In the genomic region with DNA sequence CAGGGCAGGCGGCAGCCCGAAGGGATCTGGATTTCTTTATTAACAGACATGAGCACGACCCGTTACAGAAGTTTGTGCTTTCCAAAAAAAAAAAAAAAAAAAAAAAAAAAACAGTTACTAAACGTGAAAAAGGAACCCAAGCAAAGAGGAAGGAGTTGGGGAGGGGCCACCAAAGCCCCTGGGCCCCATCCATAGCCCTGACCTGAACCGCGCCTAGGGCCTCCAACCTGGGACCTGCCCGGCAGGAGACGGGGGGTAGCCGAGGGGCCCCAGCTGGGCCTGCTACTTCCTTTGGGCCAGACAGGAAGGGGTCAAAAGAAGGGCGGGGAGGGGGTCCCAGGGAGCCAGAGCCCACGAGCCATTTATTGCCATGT, we compare ENCODE assay signal across 2 cellular contexts.
TF ChIP-seq lines count a peak whose summit lies in the region.

No MANE protein-coding gene starts in this region.

TF ChIP-seq in A549, 52 proteins besides CTCF, POLR2A, EP300 and RAD21:
- TF ChIP-seq TFCP2L1 (CRISPR knock-in tag; IDR thresholded peaks at IDR 0.05) (no peak), ZC3H11A (IDR thresholded peaks at IDR 0.05) (no peak), HOXB5 (CRISPR knock-in tag; IDR thresholded peaks at IDR 0.05) (no peak), MAFK (IDR thresholded peaks at IDR 0.05; ENCODE audit: partially characterized antibody) (no peak)
- TF ChIP-seq, protein P1, sequence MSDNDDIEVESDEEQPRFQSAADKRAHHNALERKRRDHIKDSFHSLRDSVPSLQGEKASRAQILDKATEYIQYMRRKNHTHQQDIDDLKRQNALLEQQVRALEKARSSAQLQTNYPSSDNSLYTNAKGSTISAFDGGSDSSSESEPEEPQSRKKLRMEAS (IDR thresholded peaks at IDR 0.05) = no peak

TF ChIP-seq in GM23338, 12 proteins besides CTCF, POLR2A, EP300 and RAD21:
- no peak for TF ChIP-seq EZH2phosphoT487 (IDR thresholded peaks at IDR 0.05; ENCODE audit: unreplicated experiment)
- TF ChIP-seq CREB1 (CRISPR knock-in tag; IDR thresholded peaks at IDR 0.05; ENCODE audit: low read depth) = no peak
- no peak for TF ChIP-seq REST (IDR thresholded peaks at IDR 0.05; ENCODE audit: unreplicated experiment)
- TF ChIP-seq EZH2 (IDR thresholded peaks at IDR 0.05; ENCODE audit: low read depth, unreplicated experiment) = no peak
- TF ChIP-seq, protein P2, sequence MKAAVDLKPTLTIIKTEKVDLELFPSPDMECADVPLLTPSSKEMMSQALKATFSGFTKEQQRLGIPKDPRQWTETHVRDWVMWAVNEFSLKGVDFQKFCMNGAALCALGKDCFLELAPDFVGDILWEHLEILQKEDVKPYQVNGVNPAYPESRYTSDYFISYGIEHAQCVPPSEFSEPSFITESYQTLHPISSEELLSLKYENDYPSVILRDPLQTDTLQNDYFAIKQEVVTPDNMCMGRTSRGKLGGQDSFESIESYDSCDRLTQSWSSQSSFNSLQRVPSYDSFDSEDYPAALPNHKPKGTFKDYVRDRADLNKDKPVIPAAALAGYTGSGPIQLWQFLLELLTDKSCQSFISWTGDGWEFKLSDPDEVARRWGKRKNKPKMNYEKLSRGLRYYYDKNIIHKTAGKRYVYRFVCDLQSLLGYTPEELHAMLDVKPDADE (IDR thresholded peaks at IDR 0.05) = no peak
- no peak for TF ChIP-seq NANOG (IDR thresholded peaks at IDR 0.05; ENCODE audit: borderline replicate concordance)
- TF ChIP-seq JUNB (IDR thresholded peaks at IDR 0.05; ENCODE audit: unreplicated experiment) = no peak
- no peak for TF ChIP-seq ZNF462 (CRISPR knock-in tag; IDR thresholded peaks at IDR 0.05)
- TF ChIP-seq POLR2AphosphoS5 (IDR thresholded peaks at IDR 0.05; ENCODE audit: low read depth) = no peak
- no peak for TF ChIP-seq ZNF114 (CRISPR knock-in tag; IDR thresholded peaks at IDR 0.05)
- no peak for TF ChIP-seq STAT1 (IDR thresholded peaks at IDR 0.05; ENCODE audit: unreplicated experiment)
- no peak for TF ChIP-seq ZNF331 (CRISPR knock-in tag; IDR thresholded peaks at IDR 0.05; ENCODE audit: low read depth)
